ENCODE assay signal across 33 cellular contexts in the genomic region with DNA sequence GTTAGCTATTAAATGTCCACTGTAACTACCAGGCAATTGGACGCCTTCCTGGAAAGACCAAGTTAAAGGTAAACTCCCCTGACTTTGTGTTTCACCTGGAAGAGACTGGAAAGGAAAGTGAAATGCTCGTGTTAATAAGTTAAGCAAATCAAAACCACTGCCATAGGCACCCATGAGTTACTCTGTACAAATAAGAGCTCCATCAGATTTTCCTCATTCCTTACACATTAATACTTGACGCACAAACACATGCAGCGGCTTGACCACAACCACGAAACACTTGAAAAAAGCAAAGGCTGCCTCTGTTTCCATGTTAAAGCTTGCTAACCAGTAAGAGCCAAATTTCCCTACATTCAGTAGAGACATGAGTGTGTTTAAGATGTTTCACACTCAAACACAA. TPM values are rescaled to one million over a fixed set of nuclear protein-coding genes. Genes with fewer than 3 reads are reported as not detected.
DNase-seq lines count a peak whose midpoint lies in the region; ATAC-seq and TF ChIP-seq lines count a peak whose summit lies in the region.
"Had no signal": no experiment of that assay in that cellular context is flagged by ENCODE, and none has a peak within 500 bp of the region (broad histone marks: within the 10 kb centered on the region; RNA-seq: fewer than 3 reads in every experiment).

No MANE protein-coding gene starts in this region.

- intact Hi-C loops in left lung (cut with DNase I) (no loop called here), left colon (cut with DNase I, micrococcal nuclease) (no loop called here)

- DNase-seq in Caki2 (ENCODE audit: low read depth) (peak; percentile 44), LHCN-M2 (ENCODE audit: low read depth) (peak; percentile 20), epithelial cell of prostate (ENCODE audit: low read depth, low spot score) (peak; percentile 74), left lung (no peak), DMS114 treated with DMSO at 0.1 percent for 48 hours (lab: John Stamatoyannopoulos, UW; ENCODE audit: unreplicated experiment) (no peak), NCI-H524 (lab: John Stamatoyannopoulos, UW) (no peak), DMS79 treated with DMSO at 0.1 percent for 48 hours (lab: John Stamatoyannopoulos, UW) (no peak), left colon (no peak)
- DNase-seq: activated CD4-positive, alpha-beta memory T cell treated with anti-CD3 and anti-CD28 coated beads, Interleukin-2, amount 10 ng/mL, durations not matched to agents 7 days and 5 days; activated CD4-positive, alpha-beta T cell treated with anti-CD3 and anti-CD28 coated beads for 1 hour; activated CD8-positive, alpha-beta memory T cell treated with anti-CD3 and anti-CD28 coated beads, Interleukin-2, amount 50 U/mL, for 4 hours; activated naive CD4-positive, alpha-beta T cell treated with Interleukin-2 at 50 U/mL for 16 hours; BE2C; brain microvascular endothelial cell; CD8-positive, alpha-beta T cell; DMS153; hypothalamus; KG1; naive thymus-derived CD4-positive, alpha-beta T cell; NCI-H1417 treated with DMSO at 0.1 percent for 48 hours; NCI-H2029 treated with DMSO at 0.1 percent for 48 hours; SHP77 treated with DMSO at 0.1 percent for 48 hours; sigmoid colon; stimulated activated CD4-positive, alpha-beta T cell treated with anti-CD3 and anti-CD28 coated beads, Interleukin-4, amount 100 ng/mL, for 24 hours; SW 1271 had no signal

- H3K36me3 ChIP-seq in left lung, result no peaks in the 10 kb centered on the region
- H3K36me3 ChIP-seq: BE2C, brain microvascular endothelial cell, neutrophil, sigmoid colon, tibial nerve had no signal

- in situ Hi-C loops in Caki2 (cut with HindIII; ENCODE audit: low pct_unique_long_range_greater_than_20kb, low sequenced_read_pairs), result no loop called here

- TF ChIP-seq CTCF in left lung (IDR thresholded peaks at IDR 0.05), result no peak

- no peaks in the 10 kb centered on the region for H3K4me1 ChIP-seq in left lung
- H3K4me1 ChIP-seq: A549, BE2C, sigmoid colon, tibial nerve had no signal

- peak overlapping the region; percentile 47 for H3K27ac ChIP-seq in epithelial cell of prostate
- H3K27ac ChIP-seq in left lung, result peak overlapping the region in 1 of 2 donors; percentile 0
- H3K27ac ChIP-seq: A549, brain microvascular endothelial cell, neutrophil, sigmoid colon, tibial nerve had no signal

- H3K9me3 ChIP-seq in left lung, result no peaks in the 10 kb centered on the region
- H3K9me3 ChIP-seq: A549, BE2C, neutrophil, sigmoid colon, tibial nerve had no signal

- no peak overlapping the region for H3K4me3 ChIP-seq in left lung
- H3K4me3 ChIP-seq: A549, sigmoid colon, tibial nerve had no signal

- ATAC-seq in left lung (peak; percentile 82), left colon (no peak)
- ATAC-seq: A549; CD8-positive, alpha-beta T cell; naive thymus-derived CD4-positive, alpha-beta T cell; Panc1 had no signal

- no peaks in the 10 kb centered on the region for H3K27me3 ChIP-seq in left lung
- H3K27me3 ChIP-seq: brain microvascular endothelial cell, sigmoid colon, tibial nerve had no signal

RNA-seq across cellular contexts. Expression of gene GCM1, which starts 19.8 kb away (rescaled TPM):
- not detected in 2 replicates for total RNA-seq in Caki2 (2014; rRNA removed; shearing (Covaris generic); ENCODE audit: low replicate concordance)
- total RNA-seq in LHCN-M2 (2014; rRNA removed) (not detected in 2 replicates), left lung (under 1 TPM in 1 of 2 donors, not detected in 1; 0.18 TPM), left colon (not detected)
- not detected for polyA plus RNA-seq in LHCN-M2 (2012)
- total RNA-seq: cerebellum, G401, progenitor cell of endocrine pancreas, sigmoid colon had no signal
- polyA plus RNA-seq: liver; naive thymus-derived CD4-positive, alpha-beta T cell had no signal

Comparison
In these comparisons a context has a peak if more than half of its experiments do, and no peak if none do; other contexts are left out.
1. DNase-seq: peak in Caki2 (single experiment), LHCN-M2 (single experiment) and epithelial cell of prostate (single experiment); none in left lung (0 of 2), DMS114 treated with DMSO at 0.1 percent for 48 hours (single experiment), NCI-H524 (0 of 2), DMS79 treated with DMSO at 0.1 percent for 48 hours (single experiment) and left colon (0 of 2).